In the genomic region with DNA sequence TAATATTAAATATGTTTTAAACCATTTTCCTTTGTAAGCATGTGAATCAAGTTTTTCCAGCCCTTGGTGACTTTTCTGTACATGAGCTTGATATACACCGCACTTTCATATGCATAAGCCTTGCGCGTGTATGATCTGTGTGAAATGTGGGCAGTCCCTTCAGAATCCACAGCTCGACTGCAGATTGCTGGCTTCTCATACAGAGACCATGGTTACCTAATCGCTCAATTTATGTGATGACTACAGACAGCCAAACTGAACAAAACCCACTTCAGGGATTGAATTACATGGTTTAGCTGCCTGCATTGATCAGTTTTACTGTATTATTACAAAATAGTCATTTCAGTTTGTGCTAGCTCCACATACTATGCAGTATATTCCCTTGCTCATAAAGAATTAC, we compare ENCODE assay signal across 1 cellular context.
TF ChIP-seq lines count a peak whose summit lies in the region.

No MANE protein-coding gene starts in this region.

TF ChIP-seq in GM23338, 12 proteins besides CTCF, POLR2A, EP300 and RAD21 (continued from another document):
- TF ChIP-seq, protein P1, sequence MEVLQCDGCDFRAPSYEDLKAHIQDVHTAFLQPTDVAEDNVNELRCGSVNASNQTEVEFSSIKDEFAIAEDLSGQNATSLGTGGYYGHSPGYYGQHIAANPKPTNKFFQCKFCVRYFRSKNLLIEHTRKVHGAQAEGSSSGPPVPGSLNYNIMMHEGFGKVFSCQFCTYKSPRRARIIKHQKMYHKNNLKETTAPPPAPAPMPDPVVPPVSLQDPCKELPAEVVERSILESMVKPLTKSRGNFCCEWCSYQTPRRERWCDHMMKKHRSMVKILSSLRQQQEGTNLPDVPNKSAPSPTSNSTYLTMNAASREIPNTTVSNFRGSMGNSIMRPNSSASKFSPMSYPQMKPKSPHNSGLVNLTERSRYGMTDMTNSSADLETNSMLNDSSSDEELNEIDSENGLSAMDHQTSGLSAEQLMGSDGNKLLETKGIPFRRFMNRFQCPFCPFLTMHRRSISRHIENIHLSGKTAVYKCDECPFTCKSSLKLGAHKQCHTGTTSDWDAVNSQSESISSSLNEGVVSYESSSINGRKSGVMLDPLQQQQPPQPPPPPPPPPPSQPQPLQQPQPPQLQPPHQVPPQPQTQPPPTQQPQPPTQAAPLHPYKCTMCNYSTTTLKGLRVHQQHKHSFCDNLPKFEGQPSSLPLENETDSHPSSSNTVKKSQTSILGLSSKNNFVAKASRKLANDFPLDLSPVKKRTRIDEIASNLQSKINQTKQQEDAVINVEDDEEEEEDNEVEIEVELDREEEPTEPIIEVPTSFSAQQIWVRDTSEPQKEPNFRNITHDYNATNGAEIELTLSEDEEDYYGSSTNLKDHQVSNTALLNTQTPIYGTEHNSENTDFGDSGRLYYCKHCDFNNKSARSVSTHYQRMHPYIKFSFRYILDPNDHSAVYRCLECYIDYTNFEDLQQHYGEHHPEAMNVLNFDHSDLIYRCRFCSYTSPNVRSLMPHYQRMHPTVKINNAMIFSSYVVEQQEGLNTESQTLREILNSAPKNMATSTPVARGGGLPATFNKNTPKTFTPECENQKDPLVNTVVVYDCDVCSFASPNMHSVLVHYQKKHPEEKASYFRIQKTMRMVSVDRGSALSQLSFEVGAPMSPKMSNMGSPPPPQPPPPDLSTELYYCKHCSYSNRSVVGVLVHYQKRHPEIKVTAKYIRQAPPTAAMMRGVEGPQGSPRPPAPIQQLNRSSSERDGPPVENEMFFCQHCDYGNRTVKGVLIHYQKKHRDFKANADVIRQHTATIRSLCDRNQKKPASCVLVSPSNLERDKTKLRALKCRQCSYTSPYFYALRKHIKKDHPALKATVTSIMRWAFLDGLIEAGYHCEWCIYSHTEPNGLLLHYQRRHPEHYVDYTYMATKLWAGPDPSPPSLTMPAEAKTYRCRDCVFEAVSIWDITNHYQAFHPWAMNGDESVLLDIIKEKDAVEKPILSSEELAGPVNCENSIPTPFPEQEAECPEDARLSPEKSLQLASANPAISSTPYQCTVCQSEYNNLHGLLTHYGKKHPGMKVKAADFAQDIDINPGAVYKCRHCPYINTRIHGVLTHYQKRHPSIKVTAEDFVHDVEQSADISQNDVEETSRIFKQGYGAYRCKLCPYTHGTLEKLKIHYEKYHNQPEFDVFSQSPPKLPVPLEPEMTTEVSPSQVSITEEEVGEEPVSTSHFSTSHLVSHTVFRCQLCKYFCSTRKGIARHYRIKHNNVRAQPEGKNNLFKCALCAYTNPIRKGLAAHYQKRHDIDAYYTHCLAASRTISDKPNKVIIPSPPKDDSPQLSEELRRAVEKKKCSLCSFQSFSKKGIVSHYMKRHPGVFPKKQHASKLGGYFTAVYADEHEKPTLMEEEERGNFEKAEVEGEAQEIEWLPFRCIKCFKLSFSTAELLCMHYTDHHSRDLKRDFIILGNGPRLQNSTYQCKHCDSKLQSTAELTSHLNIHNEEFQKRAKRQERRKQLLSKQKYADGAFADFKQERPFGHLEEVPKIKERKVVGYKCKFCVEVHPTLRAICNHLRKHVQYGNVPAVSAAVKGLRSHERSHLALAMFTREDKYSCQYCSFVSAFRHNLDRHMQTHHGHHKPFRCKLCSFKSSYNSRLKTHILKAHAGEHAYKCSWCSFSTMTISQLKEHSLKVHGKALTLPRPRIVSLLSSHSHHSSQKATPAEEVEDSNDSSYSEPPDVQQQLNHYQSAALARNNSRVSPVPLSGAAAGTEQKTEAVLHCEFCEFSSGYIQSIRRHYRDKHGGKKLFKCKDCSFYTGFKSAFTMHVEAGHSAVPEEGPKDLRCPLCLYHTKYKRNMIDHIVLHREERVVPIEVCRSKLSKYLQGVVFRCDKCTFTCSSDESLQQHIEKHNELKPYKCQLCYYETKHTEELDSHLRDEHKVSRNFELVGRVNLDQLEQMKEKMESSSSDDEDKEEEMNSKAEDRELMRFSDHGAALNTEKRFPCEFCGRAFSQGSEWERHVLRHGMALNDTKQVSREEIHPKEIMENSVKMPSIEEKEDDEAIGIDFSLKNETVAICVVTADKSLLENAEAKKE (CRISPR knock-in tag; IDR thresholded peaks at IDR 0.05) = no peak
